8 cellular contexts compared by ENCODE assay signal in the genomic region with DNA sequence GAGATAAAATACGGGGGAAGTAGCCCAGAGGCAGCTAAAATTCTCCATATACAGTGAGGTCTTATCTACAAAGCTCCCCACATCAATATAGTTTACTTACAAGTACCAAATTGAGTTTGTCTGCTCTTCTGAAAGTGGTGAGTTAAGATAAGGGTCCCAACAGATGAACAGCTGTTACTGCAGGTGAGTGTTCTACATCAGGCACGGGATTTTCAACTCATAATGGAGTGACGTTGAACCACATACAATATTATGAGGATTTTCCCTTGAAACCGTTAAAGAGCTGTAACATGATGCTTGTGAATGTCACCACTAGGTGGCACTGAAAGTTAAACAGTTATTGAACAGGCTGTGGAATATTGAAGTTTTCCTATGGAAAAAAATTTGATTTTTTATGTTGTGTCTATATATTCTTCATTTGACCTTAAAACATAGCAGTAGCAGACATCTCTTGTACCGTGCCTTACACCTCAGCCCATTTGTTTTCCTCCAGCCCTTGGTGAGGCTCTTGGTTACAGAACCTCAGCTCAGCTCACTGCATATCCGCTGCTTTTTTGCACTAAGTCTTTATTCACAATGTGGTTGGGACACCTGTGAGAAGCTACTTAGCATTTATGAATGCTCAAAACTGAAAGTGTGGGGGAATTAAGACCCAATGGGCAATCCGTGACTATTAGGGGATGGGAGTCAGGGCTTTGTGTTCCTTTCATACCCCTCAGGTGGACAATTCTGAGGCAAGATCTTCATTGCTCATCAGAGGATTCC. TPM values are rescaled to one million over a fixed set of nuclear protein-coding genes. Genes with fewer than 3 reads are reported as not detected.
DNase-seq lines count a peak whose midpoint lies in the region; ATAC-seq, FAIRE-seq and TF ChIP-seq lines count a peak whose summit lies in the region.

No MANE protein-coding gene starts in this region.

- peak; percentile 99 for FAIRE-seq in islet of Langerhans (lab: Jason Lieb, UNC)

- H3K27ac Mint-ChIP-seq in activated T-cell treated with anti-CD3 and anti-CD28 coated beads, Interleukin-2, amount 50 U/mL, for 72 hours, result no peak overlapping the region
- no peak overlapping the region for H3K27ac Mint-ChIP-seq in activated T-cell treated with anti-CD3 and anti-CD28 coated beads, Interleukin-2, amount 50 U/mL, for 24 hours

- no peaks in the 10 kb centered on the region for H3K9me3 Mint-ChIP-seq in activated T-cell treated with anti-CD3 and anti-CD28 coated beads, Interleukin-2, amount 50 U/mL, for 72 hours
- no peaks in the 10 kb centered on the region for H3K9me3 Mint-ChIP-seq in activated T-cell treated with anti-CD3 and anti-CD28 coated beads, Interleukin-2, amount 50 U/mL, for 24 hours

- peak; percentile 83 to 85 for ATAC-seq in activated T-cell treated with anti-CD3 and anti-CD28 coated beads, Interleukin-2, amount 50 U/mL, for 72 hours (replicated peaks in 1 of 2)

- POLR2A ChIA-PET in HEK293T (lab: Yijun Ruan, JAX), result no interaction called here

- H3K36me3 Mint-ChIP-seq in activated T-cell treated with anti-CD3 and anti-CD28 coated beads, Interleukin-2, amount 50 U/mL, for 72 hours (ENCODE audit: insufficient read depth in 2 of 2), result no peaks in the 10 kb centered on the region
- no peaks in the 10 kb centered on the region for H3K36me3 Mint-ChIP-seq in activated T-cell treated with anti-CD3 and anti-CD28 coated beads, Interleukin-2, amount 50 U/mL, for 24 hours (ENCODE audit: low read depth)

- in situ Hi-C loops in astrocyte of the spinal cord (cut with HindIII; ENCODE audit: low sequenced_read_pairs), result no loop called here

- peaks cover 13% of the 10 kb centered on the region for H3K4me1 Mint-ChIP-seq in activated T-cell treated with anti-CD3 and anti-CD28 coated beads, Interleukin-2, amount 50 U/mL, for 72 hours (ENCODE audit: low read depth)
- peaks cover 12% of the 10 kb centered on the region for H3K4me1 Mint-ChIP-seq in activated T-cell treated with anti-CD3 and anti-CD28 coated beads, Interleukin-2, amount 50 U/mL, for 24 hours (ENCODE audit: low read depth)

- peaks cover 14% of the 10 kb centered on the region for H3K27me3 Mint-ChIP-seq in activated T-cell treated with anti-CD3 and anti-CD28 coated beads, Interleukin-2, amount 50 U/mL, for 72 hours (ENCODE audit: low read depth)
- H3K27me3 Mint-ChIP-seq in activated T-cell treated with anti-CD3 and anti-CD28 coated beads, Interleukin-2, amount 50 U/mL, for 24 hours, result peaks cover 42% of the 10 kb centered on the region

- peak; percentile 76 for TF ChIP-seq CTCF in astrocyte of the spinal cord (IDR thresholded peaks at IDR 0.05; ENCODE audit: low read depth, low read length)

- CTCF ChIA-PET in HEK293T (lab: Yijun Ruan, JAX), result interaction anchor here (0.6 to 2.1 kb wide), 8 partner anchors 11 to 1656 kb away, joined by 3 to 6 read pairs (median 4); no protein-coding TSS in a partner anchor

- H3K4me3 ChIP-seq in astrocyte of the spinal cord (ENCODE audit: low read depth, low read length), result no peak overlapping the region

- DNase-seq in activated T-cell treated with anti-CD3 and anti-CD28 coated beads, Interleukin-2, amount 50 U/mL, for 72 hours, result peak in 1 of 2 donors; percentile 16
- DNase-seq in activated T-cell treated with anti-CD3 and anti-CD28 coated beads, Interleukin-2, amount 50 U/mL, for 24 hours, result no peak
- DNase-seq in HEK293T (ENCODE audit: extremely low spot score), result peak; percentile 42
- DNase-seq in NCI-H446 treated with DMSO at 0.1 percent for 48 hours (lab: John Stamatoyannopoulos, UW), result peak; percentile 46
- peak; percentile 64 for DNase-seq in astrocyte of the spinal cord (ENCODE audit: low read depth, low spot score)
- DNase-seq in stromal cell of bone marrow (ENCODE audit: low read depth), result peak; percentile 47
- DNase-seq in cortex of kidney (lab: John Stamatoyannopoulos, UW), result no peak

- H3K4me3 Mint-ChIP-seq in activated T-cell treated with anti-CD3 and anti-CD28 coated beads, Interleukin-2, amount 50 U/mL, for 72 hours, result peak overlapping the region; percentile 4 to 25
- H3K4me3 Mint-ChIP-seq in activated T-cell treated with anti-CD3 and anti-CD28 coated beads, Interleukin-2, amount 50 U/mL, for 24 hours, result no peak overlapping the region

TF ChIP-seq in HEK293T, 16 proteins besides CTCF, POLR2A, EP300 and RAD21:
- no peak for TF ChIP-seq BHLHE40 (IDR thresholded peaks at IDR 0.05; ENCODE audit: borderline replicate concordance)
- no peak for TF ChIP-seq ARNT (IDR thresholded peaks at IDR 0.05)
- TF ChIP-seq CTBP1 (IDR thresholded peaks at IDR 0.05; ENCODE audit: borderline replicate concordance), result no peak
- TF ChIP-seq ZNF384 (IDR thresholded peaks at IDR 0.05), result no peak
- TF ChIP-seq ELF4 (IDR thresholded peaks at IDR 0.05), result no peak
- TF ChIP-seq FOXA1 (IDR thresholded peaks at IDR 0.05), result no peak

RNA-seq across cellular contexts. Expression of gene CD1D, which starts 23.2 kb away (rescaled TPM):
- not detected for total RNA-seq in activated T-cell treated with anti-CD3 and anti-CD28 coated beads, Interleukin-2, amount 50 U/mL, for 72 hours

RNA-seq across cellular contexts. Expression of gene CD1A, which starts 50.3 kb away (rescaled TPM):
- not detected for total RNA-seq in activated T-cell treated with anti-CD3 and anti-CD28 coated beads, Interleukin-2, amount 50 U/mL, for 72 hours

Comparison
In these comparisons a context has a peak if more than half of its experiments do, and no peak if none do; other contexts are left out.
1. DNase-seq: peak in HEK293T (single experiment), NCI-H446 treated with DMSO at 0.1 percent for 48 hours (single experiment), astrocyte of the spinal cord (single experiment) and stromal cell of bone marrow (single experiment); none in activated T-cell treated with anti-CD3 and anti-CD28 coated beads, Interleukin-2, amount 50 U/mL, for 24 hours (single experiment) and cortex of kidney (single experiment).